20 cellular contexts compared by ENCODE assay signal in the genomic region with DNA sequence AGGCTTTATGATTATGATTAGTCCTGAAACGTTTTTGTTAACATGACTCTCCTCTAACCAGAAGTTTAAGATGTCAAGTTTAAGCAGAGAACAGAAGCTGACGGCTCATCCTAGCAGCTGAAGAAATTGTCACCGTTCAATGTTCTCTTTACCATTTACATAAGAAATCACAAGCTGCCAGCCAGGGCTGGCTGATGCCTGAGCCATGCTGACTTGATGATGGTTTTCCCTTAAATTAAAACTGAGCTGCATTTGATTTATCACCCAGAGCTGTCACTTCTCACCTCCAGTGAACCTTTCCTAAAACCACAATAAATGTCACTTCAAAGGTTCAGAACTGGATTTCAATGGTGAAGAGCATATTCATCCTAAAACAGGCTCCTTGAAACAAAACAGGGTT.
DNase-seq lines count a peak whose midpoint lies in the region; ATAC-seq, FAIRE-seq and TF ChIP-seq lines count a peak whose summit lies in the region.
"Had no signal": no experiment of that assay in that cellular context is flagged by ENCODE, and none has a peak within 500 bp of the region (broad histone marks: within the 10 kb centered on the region; RNA-seq: fewer than 3 reads in every experiment).

No MANE protein-coding gene starts in this region.

- H3K27me3 ChIP-seq in K562 (ENCODE audit: control insufficient read depth in 2 of 2, insufficient read depth in 2 of 2, low read length in 2 of 2) = no peaks in the 10 kb centered on the region
- H3K27me3 ChIP-seq: BE2C had no signal

- H3K79me2 ChIP-seq in K562 (ENCODE audit: control insufficient read depth, insufficient read depth, low read length) = no peaks in the 10 kb centered on the region

- H3K4me1 Mint-ChIP-seq in stimulated activated effector memory CD8-positive, alpha-beta T cell treated with anti-CD3 and anti-CD28 coated beads, Interleukin-12 subunit alpha, Interleukin-12 subunit beta, amount 100 ng/mL, for 72 hours = no peaks in the 10 kb centered on the region

- no peak for FAIRE-seq in K562 (lab: Jason Lieb, UNC)
- FAIRE-seq: A204.1, GM12878, H1 had no signal

- DNase-seq in HEK293T (ENCODE audit: extremely low spot score) (no peak), HT-29 (ENCODE audit: low spot score) (peak; percentile 9), K562 (ENCODE audit: extremely low read depth in 1 of 4, low spot score in 3 of 4) (no peak), left colon (no peak)
- no peak for DNase-seq in stimulated activated effector memory CD8-positive, alpha-beta T cell treated with anti-CD3 and anti-CD28 coated beads, Interleukin-12 subunit alpha, Interleukin-12 subunit beta, amount 100 ng/mL, for 72 hours (ENCODE audit: low spot score in 2 of 2)
- DNase-seq in activated CD4-positive, alpha-beta T cell treated with anti-CD3 and anti-CD28 coated beads for 48 hours = no peak
- DNase-seq: ACHN; BE2C; C1 segment of cervical spinal cord; CD4-positive, CD25-positive, alpha-beta regulatory T cell; CD8-positive, alpha-beta memory T cell; COR-L47; DMS 273 treated with DMSO at 0.1 percent for 48 hours; DMS53; DND-41; EL; H9 had no signal

- peaks cover 6% of the 10 kb centered on the region for H3K9me3 Mint-ChIP-seq in stimulated activated effector memory CD8-positive, alpha-beta T cell treated with anti-CD3 and anti-CD28 coated beads, Interleukin-12 subunit alpha, Interleukin-12 subunit beta, amount 100 ng/mL, for 72 hours

- POLR2A ChIA-PET in HEK293T (lab: Yijun Ruan, JAX) (no interaction called here), K562 (lab: Yijun Ruan, JAX) (interaction anchor here (0.6 kb wide), 1 partner anchor 1562 kb away, joined by 3 read pairs; no protein-coding TSS in a partner anchor)

- TF ChIP-seq POLR2A in K562 (conservative IDR thresholded peaks at IDR 0.05) = no peak

- ATAC-seq in K562 (no peak), left colon (no peak)
- no peak for ATAC-seq in stimulated activated effector memory CD8-positive, alpha-beta T cell treated with anti-CD3 and anti-CD28 coated beads, Interleukin-12 subunit alpha, Interleukin-12 subunit beta, amount 100 ng/mL, for 72 hours
- ATAC-seq: GM12878 had no signal

- no peaks in the 10 kb centered on the region for H4K20me1 ChIP-seq in K562 (replicated peaks; ENCODE audit: control insufficient read depth, insufficient read depth, low read length)

- H3K36me3 ChIP-seq in K562 (ENCODE audit: control insufficient read depth, insufficient read depth, low read length) = no peaks in the 10 kb centered on the region
- H3K36me3 ChIP-seq: BE2C had no signal

- H3K9ac ChIP-seq in K562 (ENCODE audit: insufficient read depth in 1 of 2, low read depth in 2 of 2, low read length in 2 of 2) = no peak overlapping the region

- H3K9me1 ChIP-seq in K562 (ENCODE audit: control insufficient read depth, insufficient read depth, low read length) = no peaks in the 10 kb centered on the region

- peak overlapping the region; percentile 15 for H3K27ac Mint-ChIP-seq in stimulated activated effector memory CD8-positive, alpha-beta T cell treated with anti-CD3 and anti-CD28 coated beads, Interleukin-12 subunit alpha, Interleukin-12 subunit beta, amount 100 ng/mL, for 72 hours
- H3K27ac Mint-ChIP-seq: CD4-positive, CD25-positive, alpha-beta regulatory T cell; H9 had no signal

- no peak overlapping the region for H3K27ac ChIP-seq in K562 (ENCODE audit: extremely low read depth, low read depth, low read length)

- intact Hi-C loops in K562 (cut with micrococcal nuclease) (loop anchor here (2.0 to 5.0 kb wide), 2 partner anchors 134 to 607 kb away; no protein-coding TSS in a partner anchor), left colon (cut with DNase I, micrococcal nuclease) (no loop called here)

- 3% methylated on average over 3 of the region's 3 CpGs for WGBS in K562 (ENCODE audit: insufficient coverage, low coverage, missing lambda C conversion rate)

- H3K4me3 ChIP-seq in K562 = no peak overlapping the region
- H3K4me3 ChIP-seq: GM12878 had no signal

- no peak for TF ChIP-seq RAD21 in K562 (CRISPR knock-in tag; conservative IDR thresholded peaks at IDR 0.05 in 1 of 2, IDR thresholded peaks at IDR 0.05 in 1 of 2)

- TF ChIP-seq EP300 in K562 (IDR thresholded peaks at IDR 0.05; ENCODE audit: low read length) = no peak

- no peak overlapping the region for H3K4me2 ChIP-seq in K562 (ENCODE audit: insufficient read depth, low read length)

- no peak overlapping the region for H2AFZ ChIP-seq in K562 (ENCODE audit: low read depth, low read length)

- H3K9me3 ChIP-seq in K562 (replicated peaks; ENCODE audit: control insufficient read depth, insufficient read depth, low read depth, low read length) = no peaks in the 10 kb centered on the region
- H3K9me3 ChIP-seq: BE2C had no signal

- in situ Hi-C loops in K562 (cut with MboI) = no loop called here

- no peaks in the 10 kb centered on the region for H3K4me1 ChIP-seq in K562 (replicated peaks in 1 of 2; ENCODE audit: control insufficient read depth in 2 of 2, insufficient read depth in 2 of 2, low read length in 2 of 2)
- H3K4me1 ChIP-seq: BE2C had no signal

- no peaks in the 10 kb centered on the region for H3K36me3 Mint-ChIP-seq in stimulated activated effector memory CD8-positive, alpha-beta T cell treated with anti-CD3 and anti-CD28 coated beads, Interleukin-12 subunit alpha, Interleukin-12 subunit beta, amount 100 ng/mL, for 72 hours
- H3K36me3 Mint-ChIP-seq: CD4-positive, CD25-positive, alpha-beta regulatory T cell had no signal

- CTCF ChIA-PET in HEK293T (lab: Yijun Ruan, JAX) (interaction anchor here (1.0 to 1.8 kb wide), 4 partner anchors 10 to 741 kb away, joined by 3 to 10 read pairs (median 4); no protein-coding TSS in a partner anchor), K562 (lab: Yijun Ruan, JAX; ENCODE audit: low intra/inter-chr PET ratio) (no interaction called here)

- TF ChIP-seq CTCF in K562 (IDR thresholded peaks at IDR 0.05 in 2 of 3, conservative IDR thresholded peaks at IDR 0.05 in 1 of 3; ENCODE audit: insufficient read depth in 2 of 3, low read depth in 1 of 3, low read length in 3 of 3) = no peak

- H3K4me3 Mint-ChIP-seq in stimulated activated effector memory CD8-positive, alpha-beta T cell treated with anti-CD3 and anti-CD28 coated beads, Interleukin-12 subunit alpha, Interleukin-12 subunit beta, amount 100 ng/mL, for 72 hours = no peak overlapping the region
- H3K4me3 Mint-ChIP-seq: CD4-positive, CD25-positive, alpha-beta regulatory T cell; CD8-positive, alpha-beta memory T cell; H9 had no signal

- BruUV-seq in K562 (replicated peaks; lab: Mats Ljungman, UMichigan) = no TSS peak

TF ChIP-seq in HEK293T, 16 proteins besides CTCF, POLR2A, EP300 and RAD21:
- TF ChIP-seq ZNF384 (IDR thresholded peaks at IDR 0.05) (no peak), FOXA1 (IDR thresholded peaks at IDR 0.05) (no peak), TARDBP (IDR thresholded peaks at IDR 0.05) (no peak), LEF1 (IDR thresholded peaks at IDR 0.05; ENCODE audit: borderline replicate concordance) (no peak), ARNT (IDR thresholded peaks at IDR 0.05) (no peak)
- TF ChIP-seq, protein P1, sequence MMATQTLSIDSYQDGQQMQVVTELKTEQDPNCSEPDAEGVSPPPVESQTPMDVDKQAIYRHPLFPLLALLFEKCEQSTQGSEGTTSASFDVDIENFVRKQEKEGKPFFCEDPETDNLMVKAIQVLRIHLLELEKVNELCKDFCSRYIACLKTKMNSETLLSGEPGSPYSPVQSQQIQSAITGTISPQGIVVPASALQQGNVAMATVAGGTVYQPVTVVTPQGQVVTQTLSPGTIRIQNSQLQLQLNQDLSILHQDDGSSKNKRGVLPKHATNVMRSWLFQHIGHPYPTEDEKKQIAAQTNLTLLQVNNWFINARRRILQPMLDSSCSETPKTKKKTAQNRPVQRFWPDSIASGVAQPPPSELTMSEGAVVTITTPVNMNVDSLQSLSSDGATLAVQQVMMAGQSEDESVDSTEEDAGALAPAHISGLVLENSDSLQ (IDR thresholded peaks at IDR 0.05) = peak; percentile 41

TF ChIP-seq in K562, 482 proteins besides CTCF, POLR2A, EP300 and RAD21:
- TF ChIP-seq, protein P2, sequence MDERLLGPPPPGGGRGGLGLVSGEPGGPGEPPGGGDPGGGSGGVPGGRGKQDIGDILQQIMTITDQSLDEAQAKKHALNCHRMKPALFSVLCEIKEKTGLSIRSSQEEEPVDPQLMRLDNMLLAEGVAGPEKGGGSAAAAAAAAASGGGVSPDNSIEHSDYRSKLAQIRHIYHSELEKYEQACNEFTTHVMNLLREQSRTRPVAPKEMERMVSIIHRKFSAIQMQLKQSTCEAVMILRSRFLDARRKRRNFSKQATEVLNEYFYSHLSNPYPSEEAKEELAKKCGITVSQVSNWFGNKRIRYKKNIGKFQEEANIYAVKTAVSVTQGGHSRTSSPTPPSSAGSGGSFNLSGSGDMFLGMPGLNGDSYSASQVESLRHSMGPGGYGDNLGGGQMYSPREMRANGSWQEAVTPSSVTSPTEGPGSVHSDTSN (CRISPR knock-in tag; IDR thresholded peaks at IDR 0.05; ENCODE audit: low read depth) = no peak
- TF ChIP-seq, protein P2 (tag; conservative IDR thresholded peaks at IDR 0.05; ENCODE audit: low read depth) = peak; percentile 50
- TF ChIP-seq SRSF9 (IDR thresholded peaks at IDR 0.05; ENCODE audit: borderline replicate concordance, low read depth, low read length) (no peak), MEIS2 (IDR thresholded peaks at IDR 0.05; ENCODE audit: partially characterized antibody) (peak; percentile 44)
- TF ChIP-seq, protein P1 (IDR thresholded peaks at IDR 0.05) = 0 out of 2 replicates have a peak, but pooled peaks have one; percentile 7
